In the genomic region with DNA sequence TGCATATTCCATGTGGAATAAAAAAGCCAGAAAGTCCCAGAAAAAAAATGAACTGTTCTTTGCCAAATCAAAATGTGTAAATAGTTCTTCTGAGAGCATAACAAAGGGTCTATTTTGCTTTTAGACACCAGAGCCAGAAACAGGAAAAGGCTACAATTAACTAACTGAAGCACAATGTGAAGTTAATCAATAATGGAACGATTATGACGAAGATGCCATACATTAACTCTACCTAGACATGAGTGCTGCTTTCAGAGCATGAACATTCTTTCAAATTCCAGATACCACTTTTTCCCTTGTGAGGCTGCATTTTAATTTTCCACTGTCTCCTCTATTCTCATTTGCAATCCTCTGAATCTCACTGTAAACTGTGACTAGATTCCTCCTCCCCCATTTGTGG, we compare ENCODE assay signal across 19 cellular contexts. TPM values are rescaled to one million over a fixed set of nuclear protein-coding genes. Genes with fewer than 3 reads are reported as not detected.
DNase-seq lines count a peak whose midpoint lies in the region; TF ChIP-seq lines count a peak whose summit lies in the region.
"Had no signal": no experiment of that assay in that cellular context is flagged by ENCODE, and none has a peak within 500 bp of the region (broad histone marks: within the 10 kb centered on the region; RNA-seq: fewer than 3 reads in every experiment).

No MANE protein-coding gene starts in this region.

- H3K27ac Mint-ChIP-seq in nephron = peak overlapping the region; percentile 20 to 67 (median 58)
- H3K27ac Mint-ChIP-seq: B cell, CD14-positive monocyte had no signal

- TF ChIP-seq CTCF in nephron (IDR thresholded peaks at IDR 0.05; ENCODE audit: unreplicated experiment in 3 of 3) = no peak

- H3K4me3 Mint-ChIP-seq in nephron = no peak overlapping the region
- H3K4me3 Mint-ChIP-seq: B cell, CD14-positive monocyte had no signal

- peaks cover 23% of the 10 kb centered on the region for H3K4me1 Mint-ChIP-seq in nephron
- H3K4me1 Mint-ChIP-seq: B cell, CD14-positive monocyte had no signal

- DNase-seq in NCI-H748 (lab: John Stamatoyannopoulos, UW; ENCODE audit: unreplicated experiment) (peak; percentile 38), NCI-H748 treated with DMSO at 0.1 percent for 48 hours (lab: John Stamatoyannopoulos, UW) (no peak), globus pallidus (ENCODE audit: low spot score) (peak; percentile 1), mesenteric fat pad (ENCODE audit: low spot score) (no peak), NCI-H187 treated with DMSO at 0.1 percent for 48 hours (lab: John Stamatoyannopoulos, UW) (no peak), HuH-7 (ENCODE audit: low spot score) (no peak)
- DNase-seq: 8988T, DMS 273 treated with DMSO at 0.1 percent for 48 hours, DMS79 treated with DMSO at 0.1 percent for 48 hours, GM23248, Kasumi-1, NCI-H1694 treated with DMSO at 0.1 percent for 48 hours, NCI-H69, SIG-M5 had no signal

- peaks cover 24% of the 10 kb centered on the region for H3K27me3 Mint-ChIP-seq in nephron (ENCODE audit: low read depth)

- H3K36me3 Mint-ChIP-seq in nephron (ENCODE audit: low read depth) = no peaks in the 10 kb centered on the region
- H3K36me3 Mint-ChIP-seq: CD14-positive monocyte had no signal

- H3K9me3 Mint-ChIP-seq in nephron = no peaks in the 10 kb centered on the region

RNA-seq across cellular contexts. Expression of a gene that starts 48.7 kb away (rescaled TPM):
- not detected for total RNA-seq in mesenteric fat pad
- total RNA-seq: B cell, GM23248, MCF 10A, NCI-H460 had no signal

Comparison
In these comparisons a context has a peak if more than half of its experiments do, and no peak if none do; other contexts are left out.
1. DNase-seq: peak in NCI-H748 (single experiment) and globus pallidus (single experiment); none in NCI-H748 treated with DMSO at 0.1 percent for 48 hours (single experiment), mesenteric fat pad (single experiment), NCI-H187 treated with DMSO at 0.1 percent for 48 hours (single experiment) and HuH-7 (single experiment).